In the genomic region with DNA sequence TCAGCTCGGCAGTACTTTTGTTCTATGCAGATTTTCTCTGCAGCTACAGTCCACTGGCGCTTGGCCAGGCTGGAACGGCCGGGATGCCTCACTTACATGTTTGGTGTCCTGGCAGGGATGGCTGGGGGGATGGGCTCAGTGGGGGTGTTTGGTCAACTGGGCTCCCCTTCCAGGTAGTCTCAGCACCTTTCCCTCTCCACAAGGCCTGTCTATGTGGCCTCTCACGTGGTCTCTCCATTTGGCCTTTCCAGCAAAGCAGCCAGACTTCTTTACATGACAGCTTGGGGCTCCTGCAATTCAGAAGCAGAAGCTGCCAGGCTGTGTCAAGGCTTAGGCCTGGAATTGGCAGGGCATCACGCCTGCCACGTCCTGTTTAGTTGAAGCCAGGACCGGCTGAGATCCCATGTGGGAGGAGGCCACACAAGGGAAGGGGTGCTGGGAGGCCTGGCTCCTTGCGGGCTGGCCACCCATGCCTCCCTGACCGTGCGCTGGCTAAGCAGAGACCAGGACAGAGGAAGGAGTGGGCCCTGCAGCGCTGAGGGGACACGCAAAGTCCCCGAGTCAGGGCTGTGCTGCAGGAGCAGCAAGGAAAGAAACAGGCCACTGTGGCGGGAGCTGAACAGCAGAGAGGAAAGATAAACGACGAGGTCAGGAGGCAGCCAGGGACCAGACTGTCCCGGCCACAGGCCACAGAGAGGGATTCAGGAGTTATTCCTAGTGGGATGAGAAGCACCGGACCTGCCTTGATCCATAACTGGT, we compare ENCODE assay signal across 14 cellular contexts. TPM values are rescaled to one million over a fixed set of nuclear protein-coding genes. Genes with fewer than 3 reads are reported as not detected.
DNase-seq lines count a peak whose midpoint lies in the region; ATAC-seq and TF ChIP-seq lines count a peak whose summit lies in the region.
"Had no signal": no experiment of that assay in that cellular context is flagged by ENCODE, and none has a peak within 500 bp of the region (broad histone marks: within the 10 kb centered on the region; RNA-seq: fewer than 3 reads in every experiment).

No MANE protein-coding gene starts in this region.

- 0 out of 4 replicates have a peak overlapping the region, but pooled peaks of 1 of the 2 experiments have one; percentile 26 for H4K8ac ChIP-seq in IMR-90 (ENCODE audit: low read depth in 2 of 2, low read length in 2 of 2)

- no peak overlapping the region for H3K56ac ChIP-seq in IMR-90 (ENCODE audit: extremely low read depth, insufficient read depth, low read length)

- H3K23ac ChIP-seq in IMR-90 (ENCODE audit: low read depth, low read length): no peak overlapping the region

- H2BK15ac ChIP-seq in IMR-90 (ENCODE audit: low read depth, low read length): no peak overlapping the region

- no peak overlapping the region for H2BK120ac ChIP-seq in IMR-90 (ENCODE audit: low read depth, low read length)

- peaks cover 0 to 2% (median 0%) of the 10 kb centered on the region in 3 donors for H3K27me3 Mint-ChIP-seq in immature natural killer cell (ENCODE audit: low read depth in 3 of 3)
- H3K27me3 Mint-ChIP-seq: activated CD8-positive, alpha-beta T cell treated with anti-CD3 and anti-CD28 coated beads for 36 hours; type B pancreatic cell had no signal

- H3K9me3 Mint-ChIP-seq in immature natural killer cell: no peaks in the 10 kb centered on the region
- H3K9me3 Mint-ChIP-seq: activated CD8-positive, alpha-beta T cell treated with anti-CD3 and anti-CD28 coated beads for 36 hours had no signal

- CTCF ChIA-PET in IMR-90 (lab: Yijun Ruan, JAX): no interaction called here

- dilution Hi-C loops in IMR-90 (cut with HindIII; ENCODE audit: low sequenced_read_pairs, unreplicated experiment): no loop called here

- ATAC-seq in IMR-90 (ENCODE audit: low read depth) (peak; percentile 18), left lung (peak; percentile 10), HG03095 (IDR thresholded peaks at IDR 0.05; ENCODE audit: unreplicated experiment) (no peak), GM21786 (IDR thresholded peaks at IDR 0.05; ENCODE audit: unreplicated experiment) (no peak)
- ATAC-seq: activated CD8-positive, alpha-beta T cell treated with anti-CD3 and anti-CD28 coated beads for 36 hours had no signal

- TF ChIP-seq RAD21 in IMR-90 (IDR thresholded peaks at IDR 0.05; ENCODE audit: low read length): no peak

- no peaks in the 10 kb centered on the region for H4K20me1 ChIP-seq in IMR-90 (ENCODE audit: insufficient read depth, low read length)

- H3K36me3 ChIP-seq in IMR-90 (ENCODE audit: control insufficient read depth, insufficient read depth, low read length) (no peaks in the 10 kb centered on the region), left lung (no peaks in the 10 kb centered on the region), prostate gland (no peaks in the 10 kb centered on the region)

- H3K14ac ChIP-seq in IMR-90 (replicated peaks; ENCODE audit: low read depth, low read length): no peak overlapping the region

- no peak overlapping the region; the same call in 1 of the 2 replicates for H3K4me2 ChIP-seq in IMR-90 (ENCODE audit: low read depth, low read length)

- WGBS in IMR-90 (ENCODE audit: extremely low coverage in 2 of 2, insufficient read length in 1 of 2), 2 experiments: 50% methylated on average over 7 of the region's 19 CpGs; no CpG with 5 or more reads in 1 of the 2 experiments
- 52% methylated on average over 19 of the region's 19 CpGs for WGBS in prostate gland

- H2AK9ac ChIP-seq in IMR-90 (replicated peaks; ENCODE audit: low read depth, low read length, poor library complexity): no peak overlapping the region

- no peak overlapping the region for H2AK5ac ChIP-seq in IMR-90 (ENCODE audit: low read depth, low read length)

- no peak overlapping the region; the same call in 1 of the 2 replicates for H4K5ac ChIP-seq in IMR-90 (ENCODE audit: low read depth, low read length)

- no peak overlapping the region for H3K9ac ChIP-seq in IMR-90 (ENCODE audit: low read depth, low read length)

- intact Hi-C loops in IMR-90 (cut with micrococcal nuclease) (loop anchor here (5.0 kb wide), 1 partner anchor 270 kb away; no protein-coding TSS in a partner anchor), left lung (cut with DNase I) (no loop called here), prostate gland (cut with DNase I) (loop anchor here (10.0 kb wide), 1 partner anchor 127 kb away; a partner anchor contains a TSS)

- no TSS peak for BruUV-seq in IMR-90 (replicated peaks; lab: Mats Ljungman, UMichigan)

- H3K36me3 Mint-ChIP-seq in immature natural killer cell: no peaks in the 10 kb centered on the region

- H4K91ac ChIP-seq in IMR-90 (ENCODE audit: insufficient read depth, low read depth, low read length): no peak overlapping the region

- peaks cover 13% of the 10 kb centered on the region; the same call in 1 of the 2 replicates for H3K4me1 ChIP-seq in IMR-90 (ENCODE audit: control insufficient read depth, insufficient read depth, low read length)
- peaks cover 4 to 5% of the 10 kb centered on the region in 2 donors for H3K4me1 ChIP-seq in left lung
- no peaks in the 10 kb centered on the region for H3K4me1 ChIP-seq in prostate gland (replicated peaks)

- no peak overlapping the region for H2BK5ac ChIP-seq in IMR-90 (ENCODE audit: low read depth, low read length, poor library complexity, severe bottlenecking)

- peak overlapping the region; percentile 20; the same call in 1 of the 2 replicates for H3K18ac ChIP-seq in IMR-90 (ENCODE audit: low read depth, low read length)

- TF ChIP-seq POLR2A in IMR-90 (IDR thresholded peaks at IDR 0.05; ENCODE audit: low read depth, low read length) (no peak), prostate gland (IDR thresholded peaks at IDR 0.05) (no peak)

- H3K27me3 ChIP-seq in IMR-90 (ENCODE audit: control insufficient read depth, insufficient read depth, low read length): no peaks in the 10 kb centered on the region; the same call in 1 of the 2 replicates
- H3K27me3 ChIP-seq in left lung: no peaks in the 10 kb centered on the region
- no peaks in the 10 kb centered on the region for H3K27me3 ChIP-seq in prostate gland (replicated peaks; ENCODE audit: insufficient read depth)

- H3K4me3 Mint-ChIP-seq in immature natural killer cell: no peak overlapping the region
- H3K4me3 Mint-ChIP-seq: activated CD8-positive, alpha-beta T cell treated with anti-CD3 and anti-CD28 coated beads for 36 hours; type B pancreatic cell had no signal

- peaks cover 13% of the 10 kb centered on the region for H3K9me1 ChIP-seq in IMR-90 (ENCODE audit: insufficient read depth, low read length)

- POLR2A ChIA-PET in IMR-90 (lab: Charles Lee; ENCODE audit: unreplicated experiment): interaction anchor here (0.6 kb wide), 1 partner anchor 325 kb away, joined by 3 read pairs; a partner anchor contains a TSS

- peaks cover 0 to 11% of the 10 kb centered on the region in 2 donors for H3K4me1 Mint-ChIP-seq in immature natural killer cell

- H3K9me3 ChIP-seq in IMR-90 (ENCODE audit: control insufficient read depth, insufficient read depth, low read length) (no peaks in the 10 kb centered on the region), left lung (no peaks in the 10 kb centered on the region), prostate gland (no peaks in the 10 kb centered on the region)

- in situ Hi-C loops in IMR-90 (cut with MboI; ENCODE audit: low sequenced_read_pairs): no loop called here

- H3K27ac Mint-ChIP-seq in immature natural killer cell: no peak overlapping the region
- H3K27ac Mint-ChIP-seq: activated CD8-positive, alpha-beta T cell treated with anti-CD3 and anti-CD28 coated beads for 36 hours; type B pancreatic cell had no signal

- no peaks in the 10 kb centered on the region for H3K79me1 ChIP-seq in IMR-90 (ENCODE audit: low read depth in 1 of 2, low read length in 2 of 2)

- TF ChIP-seq CTCF in IMR-90 (conservative IDR thresholded peaks at IDR 0.05; ENCODE audit: low read depth, low read length): no peak
- no peak for TF ChIP-seq CTCF in left lung (IDR thresholded peaks at IDR 0.05)
- TF ChIP-seq CTCF in prostate gland (IDR thresholded peaks at IDR 0.05): no peak

- H3K4me3 ChIP-seq in IMR-90 (ENCODE audit: insufficient read depth, low read depth, low read length) (no peak overlapping the region), left lung (no peak overlapping the region), prostate gland (no peak overlapping the region)

- no peak overlapping the region for H2BK20ac ChIP-seq in IMR-90 (ENCODE audit: low read depth, low read length)

- no peak for DNase-seq in IMR-90
- peak; percentile 79 for DNase-seq in cerebellum (ENCODE audit: low spot score)
- no peak for DNase-seq in left lung
- DNase-seq in prostate gland (ENCODE audit: low spot score): peak; percentile 24
- no peak for DNase-seq in NCI-H82 treated with DMSO at 0.1 percent for 48 hours (lab: John Stamatoyannopoulos, UW; ENCODE audit: unreplicated experiment)
- DNase-seq in immature natural killer cell: no peak
- DNase-seq: activated CD8-positive, alpha-beta T cell treated with anti-CD3 and anti-CD28 coated beads for 36 hours; DMS153; HCEC 1CT; NCI-H2029; NCI-H82 had no signal

- peak overlapping the region; percentile 73 for H2AFZ ChIP-seq in IMR-90 (replicated peaks; ENCODE audit: low read length, poor library complexity)

- no peak overlapping the region for H3K27ac ChIP-seq in IMR-90 (ENCODE audit: insufficient read depth, low read length)
- H3K27ac ChIP-seq in left lung: no peak overlapping the region
- H3K27ac ChIP-seq in prostate gland: peak overlapping the region; percentile 29 to 47

- no peak overlapping the region for H3K4ac ChIP-seq in IMR-90 (ENCODE audit: low read depth, low read length)

TF ChIP-seq in IMR-90, 13 proteins besides CTCF, POLR2A, EP300 and RAD21 (continues in another document):
- TF ChIP-seq BHLHE40 (IDR thresholded peaks at IDR 0.05; ENCODE audit: low read depth, low read length): no peak

RNA-seq across cellular contexts. Expression of a gene that starts 38.9 kb away (rescaled TPM):
- total RNA-seq in IMR-90 (2012; rRNA removed) (7.2 and 8.1 TPM in 2 replicates), cerebellum (11.3 TPM), left lung (10 to 100 TPM; 13.3 to 13.4 TPM), prostate gland (10 to 100 TPM; 11.1 to 15.5 TPM)
- polyA plus RNA-seq in IMR-90 (2012; rRNA removed) (7.1 and 9.3 TPM in 2 replicates), immature natural killer cell (10 to 100 TPM in 2 of 3 donors, 1 to 10 TPM in 1; 2.9 to 19.9 (median 19.2) TPM)
- 2.2 and 2.3 TPM in 2 replicates for polyA plus RNA-seq in IMR-90 (2012; cell fraction: cytosol; rRNA removed)
- 4.7 and 13.8 TPM in 2 replicates for polyA plus RNA-seq in IMR-90 (2012; cell fraction: nucleus; rRNA removed; ENCODE audit: low replicate concordance)

RNA-seq across cellular contexts. Expression of a gene that starts 39.1 kb away (rescaled TPM):
- total RNA-seq in IMR-90 (2012; rRNA removed): 65.4 and 85.0 TPM in 2 replicates
- 76.7 and 92.8 TPM in 2 replicates for polyA plus RNA-seq in IMR-90 (2012; rRNA removed)
- polyA plus RNA-seq in IMR-90 (2012; cell fraction: cytosol; rRNA removed): 36.7 and 37.4 TPM in 2 replicates
- 163 and 192 TPM in 2 replicates for polyA plus RNA-seq in IMR-90 (2012; cell fraction: nucleus; rRNA removed; ENCODE audit: low replicate concordance)
- 79.8 TPM for total RNA-seq in cerebellum
- 10 to 100 TPM; 82.0 to 87.0 TPM for total RNA-seq in left lung
- 10 to 100 TPM; 48.3 to 84.8 TPM for total RNA-seq in prostate gland
- polyA plus RNA-seq in immature natural killer cell: 100 to 1,000 TPM in 1 of 3 donors, 10 to 100 TPM in 2; 63.2 to 103 (median 70.6) TPM

RNA-seq across cellular contexts. Expression of a gene that starts 50.0 kb away (rescaled TPM):
- total RNA-seq in IMR-90 (2012; rRNA removed): not detected in 2 replicates
- polyA plus RNA-seq in IMR-90 (2012; rRNA removed): not detected in 2 replicates
- polyA plus RNA-seq in IMR-90 (2012; cell fraction: cytosol; rRNA removed): not detected in 2 replicates
- not detected in 2 replicates for polyA plus RNA-seq in IMR-90 (2012; cell fraction: nucleus; rRNA removed; ENCODE audit: low replicate concordance)
- total RNA-seq in cerebellum: not detected
- 1 to 10 TPM; 5.8 to 8.3 TPM for total RNA-seq in left lung
- 10 to 100 TPM; 25.6 to 34.8 TPM for total RNA-seq in prostate gland
- polyA plus RNA-seq in immature natural killer cell: not detected
- total RNA-seq: activated CD8-positive, alpha-beta T cell treated with anti-CD3 and anti-CD28 coated beads for 36 hours had no signal

Comparison
In these comparisons a context has a peak if more than half of its experiments do, and no peak if none do; other contexts are left out.
1. ATAC-seq: peak in IMR-90 (single experiment) and left lung (single experiment); none in HG03095 (single experiment) and GM21786 (single experiment).
2. DNase-seq: peak in cerebellum (single experiment) and prostate gland (single experiment); none in IMR-90 (single experiment), left lung (0 of 2), NCI-H82 treated with DMSO at 0.1 percent for 48 hours (single experiment) and immature natural killer cell (0 of 3).
3. H3K27ac ChIP-seq: peak in prostate gland (2 of 2); none in IMR-90 (single experiment) and left lung (0 of 2).
4. intact Hi-C loops: an anchor here in IMR-90 (5.0 kb wide) and prostate gland (10.0 kb wide); none called in left lung.